ENCODE assay signal across 24 cellular contexts in the genomic region with DNA sequence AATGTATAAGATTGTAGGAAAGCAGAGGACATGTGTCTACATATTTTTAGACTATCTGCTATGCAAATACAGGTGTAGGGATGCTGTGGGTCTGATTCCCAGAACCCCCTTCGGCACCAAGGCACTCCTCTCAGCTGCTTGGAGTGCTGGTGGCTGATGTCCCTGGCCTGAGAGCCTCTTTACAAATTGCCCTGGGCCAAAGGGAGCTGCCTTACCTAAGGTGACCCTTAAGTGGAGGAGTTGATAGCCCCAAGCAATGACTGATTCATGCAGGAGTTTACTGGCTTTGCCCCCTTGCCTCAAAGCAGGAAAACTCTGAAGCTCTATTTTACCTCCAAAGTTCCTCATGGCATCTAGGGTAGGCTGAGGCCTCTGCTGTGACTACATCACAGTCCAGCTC.
"Had no signal": no experiment of that assay in that cellular context is flagged by ENCODE, and none has a peak within 500 bp of the region (broad histone marks: within the 10 kb centered on the region; RNA-seq: fewer than 3 reads in every experiment).

No MANE protein-coding gene starts in this region.

- ATAC-seq: esophagus mucosa; foreskin keratinocyte; gastroesophageal sphincter; heart left ventricle; left cardiac atrium; left lung; naive thymus-derived CD8-positive, alpha-beta T cell; right cardiac atrium; stimulated activated memory B cell treated with anti-CD40 and anti-IgM and Interleukin-4, amounts not matched to agents 10 μg/mL and 1 μg/mL and 100 μg/mL, for 72 hours; stimulated activated naive CD8-positive, alpha-beta T cell treated with anti-CD3 and anti-CD28 coated beads, Interleukin-15, Interleukin-2, amounts not matched to agents 100 U/mL and 50 U/mL, for 24 hours had no signal

- H3K27me3 ChIP-seq: colonic mucosa, foreskin keratinocyte, gastroesophageal sphincter, heart left ventricle, hepatocyte, left lung, sigmoid colon, testis, tibial artery, upper lobe of left lung had no signal

- H3K79me2 ChIP-seq: hepatocyte had no signal

- H3K4me3 ChIP-seq: colonic mucosa, gastroesophageal sphincter, heart left ventricle, hepatocyte, left lung, prostate gland, sigmoid colon, testis, tibial artery, upper lobe of left lung had no signal

- H3K9me3 ChIP-seq: colonic mucosa, gastroesophageal sphincter, heart left ventricle, left lung, prostate gland, sigmoid colon, testis, tibial artery, upper lobe of left lung had no signal

- H3K36me3 ChIP-seq: colonic mucosa, gastroesophageal sphincter, left lung, prostate gland, sigmoid colon, tibial artery, upper lobe of left lung had no signal

- H3K4me2 ChIP-seq: hepatocyte had no signal

- H3K27ac ChIP-seq: colonic mucosa, epithelial cell of prostate, foreskin keratinocyte, gastroesophageal sphincter, heart left ventricle, hepatocyte, left lung, prostate gland, sigmoid colon, testis, tibial artery, upper lobe of left lung had no signal

- DNase-seq: colonic mucosa; effector CD8-positive, alpha-beta T cell; endodermal cell; foreskin keratinocyte; heart left ventricle; left cardiac atrium; left lung; naive thymus-derived CD8-positive, alpha-beta T cell; nephron progenitor cell; nucleus accumbens; right cardiac atrium; sigmoid colon; stimulated activated CD4-positive, alpha-beta T cell treated with anti-CD3 and anti-CD28 coated beads, Interleukin-4, amount 100 ng/mL, for 4 hours; stimulated activated naive CD8-positive, alpha-beta T cell treated with anti-CD3 and anti-CD28 coated beads, Interleukin-15, Interleukin-2, amounts not matched to agents 100 U/mL and 50 U/mL, for 24 hours; substantia nigra; testis; tibial artery; upper lobe of left lung had no signal

- H3K4me1 ChIP-seq: colonic mucosa, left lung, prostate gland, sigmoid colon, testis, upper lobe of left lung had no signal

- H2AFZ ChIP-seq: hepatocyte had no signal
